Comparison of ENCODE assay signal across 24 cellular contexts in genomic region chrX:57964975-57965374, GRCh38. TPM values are rescaled to one million over a fixed set of nuclear protein-coding genes. Genes with fewer than 3 reads are reported as not detected.
"Had no signal": no experiment of that assay in that cellular context is flagged by ENCODE, and none has a peak within 500 bp of the region (broad histone marks: within the 10 kb centered on the region; RNA-seq: fewer than 3 reads in every experiment).

No MANE protein-coding gene starts in this region.

- H3K36me3 Mint-ChIP-seq: activated CD8-positive, alpha-beta memory T cell treated with anti-CD3 and anti-CD28 coated beads, Interleukin-2, amount 10 ng/mL, durations not matched to agents 7 days and 5 days; immature natural killer cell; stimulated activated memory B cell treated with anti-CD40 and anti-IgM and Interleukin-4, amounts not matched to agents 10 μg/mL and 1 μg/mL and 100 μg/mL, for 72 hours; type B pancreatic cell had no signal

- H3K4me3 Mint-ChIP-seq: activated CD4-positive, alpha-beta T cell treated with anti-CD3 and anti-CD28 coated beads, Interleukin-2, amount 10 ng/mL, durations not matched to agents 7 days and 5 days; activated CD8-positive, alpha-beta memory T cell treated with anti-CD3 and anti-CD28 coated beads, Interleukin-2, amount 10 ng/mL, durations not matched to agents 7 days and 5 days; activated CD8-positive, alpha-beta T cell treated with anti-CD3 and anti-CD28 coated beads for 36 hours; activated naive CD8-positive, alpha-beta T cell treated with anti-CD3 and anti-CD28 coated beads, Interleukin-2, amount 50 U/mL, for 24 hours; immature natural killer cell; naive thymus-derived CD8-positive, alpha-beta T cell; stimulated activated memory B cell treated with anti-CD40 and anti-IgM and Interleukin-4, amounts not matched to agents 10 μg/mL and 1 μg/mL and 100 μg/mL, for 72 hours; type B pancreatic cell had no signal

- H3K9me3 ChIP-seq: lower lobe of right lung, sigmoid colon, thoracic aorta had no signal

- H3K27me3 Mint-ChIP-seq: activated CD4-positive, alpha-beta T cell treated with anti-CD3 and anti-CD28 coated beads, Interleukin-2, amount 10 ng/mL, durations not matched to agents 7 days and 5 days; activated CD8-positive, alpha-beta memory T cell treated with anti-CD3 and anti-CD28 coated beads, Interleukin-2, amount 10 ng/mL, durations not matched to agents 7 days and 5 days; activated CD8-positive, alpha-beta T cell treated with anti-CD3 and anti-CD28 coated beads for 36 hours; activated naive CD8-positive, alpha-beta T cell treated with anti-CD3 and anti-CD28 coated beads, Interleukin-2, amount 50 U/mL, for 24 hours; naive thymus-derived CD8-positive, alpha-beta T cell; stimulated activated memory B cell treated with anti-CD40 and anti-IgM and Interleukin-4, amounts not matched to agents 10 μg/mL and 1 μg/mL and 100 μg/mL, for 72 hours; type B pancreatic cell had no signal

- H3K79me2 ChIP-seq: hepatocyte had no signal

- H3K4me2 ChIP-seq: hepatocyte, smooth muscle cell had no signal

- H3K27me3 ChIP-seq: hepatocyte, sigmoid colon, vagina had no signal

- H3K4me1 Mint-ChIP-seq: activated CD4-positive, alpha-beta T cell treated with anti-CD3 and anti-CD28 coated beads, Interleukin-2, amount 10 ng/mL, durations not matched to agents 7 days and 5 days; activated CD8-positive, alpha-beta memory T cell treated with anti-CD3 and anti-CD28 coated beads, Interleukin-2, amount 10 ng/mL, durations not matched to agents 7 days and 5 days; activated naive CD8-positive, alpha-beta T cell treated with anti-CD3 and anti-CD28 coated beads, Interleukin-2, amount 50 U/mL, for 24 hours; immature natural killer cell; naive thymus-derived CD8-positive, alpha-beta T cell; stimulated activated memory B cell treated with anti-CD40 and anti-IgM and Interleukin-4, amounts not matched to agents 10 μg/mL and 1 μg/mL and 100 μg/mL, for 72 hours had no signal

- H3K36me3 ChIP-seq: lower lobe of right lung, sigmoid colon, thoracic aorta, vagina, WERI-Rb-1 had no signal

- H3K27ac ChIP-seq: hepatocyte, lower lobe of right lung, sigmoid colon, thoracic aorta, vagina, WERI-Rb-1 had no signal

- DNase-seq: activated CD4-positive, alpha-beta T cell treated with anti-CD3 and anti-CD28 coated beads, Interleukin-2, amount 10 ng/mL, durations not matched to agents 7 days and 5 days; activated CD4-positive, CD25-positive, alpha-beta regulatory T cell treated with anti-CD3 and anti-CD28 coated beads, Interleukin-2, amount 50 U/mL, for 72 hours; activated CD8-positive, alpha-beta memory T cell treated with anti-CD3 and anti-CD28 coated beads, Interleukin-2, amount 10 ng/mL, durations not matched to agents 7 days and 5 days; activated CD8-positive, alpha-beta T cell treated with anti-CD3 and anti-CD28 coated beads for 36 hours; activated effector memory CD4-positive, alpha-beta T cell treated with anti-CD3 and anti-CD28 coated beads, Interleukin-2, amount 50 U/mL, for 16 hours; activated naive CD4-positive, alpha-beta T cell treated with anti-CD3 and anti-CD28 coated beads, Interleukin-2, amount 50 U/mL, for 16 hours; activated naive CD8-positive, alpha-beta T cell treated with anti-CD3 and anti-CD28 coated beads, Interleukin-2, amount 50 U/mL, for 24 hours; activated T-cell treated with anti-CD3 and anti-CD28 coated beads for 4 hours; anterior cingulate cortex; central memory CD4-positive, alpha-beta T cell; effector memory CD4-positive, alpha-beta T cell; foreskin melanocyte; immature natural killer cell; lower lobe of right lung; naive thymus-derived CD8-positive, alpha-beta T cell; sigmoid colon; stimulated activated CD4-positive, alpha-beta T cell treated with anti-CD3 and anti-CD28 coated beads, Interleukin-15, amount 100 ng/mL, for 24 hours; WERI-Rb-1 had no signal

- H3K4me1 ChIP-seq: lower lobe of right lung, sigmoid colon, vagina had no signal

- H2AFZ ChIP-seq: hepatocyte had no signal

- H3K4me3 ChIP-seq: hepatocyte, lower lobe of right lung, sigmoid colon, smooth muscle cell, thoracic aorta, vagina had no signal

- H3K27ac Mint-ChIP-seq: activated CD4-positive, alpha-beta T cell treated with anti-CD3 and anti-CD28 coated beads, Interleukin-2, amount 10 ng/mL, durations not matched to agents 7 days and 5 days; activated CD8-positive, alpha-beta memory T cell treated with anti-CD3 and anti-CD28 coated beads, Interleukin-2, amount 10 ng/mL, durations not matched to agents 7 days and 5 days; activated CD8-positive, alpha-beta T cell treated with anti-CD3 and anti-CD28 coated beads for 36 hours; activated naive CD8-positive, alpha-beta T cell treated with anti-CD3 and anti-CD28 coated beads, Interleukin-2, amount 50 U/mL, for 24 hours; immature natural killer cell; naive thymus-derived CD8-positive, alpha-beta T cell; stimulated activated memory B cell treated with anti-CD40 and anti-IgM and Interleukin-4, amounts not matched to agents 10 μg/mL and 1 μg/mL and 100 μg/mL, for 72 hours; type B pancreatic cell had no signal

RNA-seq across cellular contexts. Expression of gene ZXDA, which starts 54.7 kb away (rescaled TPM):
- total RNA-seq: hepatocyte, smooth muscle cell had no signal
